In the genomic region with DNA sequence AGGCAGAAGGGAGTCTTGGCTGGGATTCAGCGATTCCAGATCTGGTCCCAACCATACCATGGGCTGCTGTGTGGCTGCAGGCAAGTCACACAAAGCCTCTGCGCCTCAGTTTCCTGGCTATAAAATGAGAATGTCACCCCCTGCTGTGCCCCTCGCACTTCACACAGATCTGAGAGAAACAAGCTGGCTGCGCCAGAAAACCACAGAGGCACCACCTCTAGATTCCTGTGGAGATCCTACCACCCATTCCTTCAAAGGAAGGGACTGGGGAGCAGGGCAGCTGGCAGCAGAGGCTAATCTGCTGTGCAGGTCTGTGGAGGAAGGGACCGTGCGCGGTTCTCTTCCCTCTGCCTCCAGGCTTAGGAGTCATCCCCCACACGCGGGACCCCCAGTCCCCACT, we compare ENCODE assay signal across 9 cellular contexts. TPM values are rescaled to one million over a fixed set of nuclear protein-coding genes. Genes with fewer than 3 reads are reported as not detected.
DNase-seq lines count a peak whose midpoint lies in the region; ATAC-seq and TF ChIP-seq lines count a peak whose summit lies in the region.
"Had no signal": no experiment of that assay in that cellular context is flagged by ENCODE, and none has a peak within 500 bp of the region (broad histone marks: within the 10 kb centered on the region; RNA-seq: fewer than 3 reads in every experiment).

No MANE protein-coding gene starts in this region.

- no peak for DNase-seq in activated T-cell treated with anti-CD3 and anti-CD28 coated beads, Interleukin-2, amount 50 U/mL, for 4 hours
- DNase-seq in activated T-cell treated with anti-CD3 and anti-CD28 coated beads, Interleukin-2, amount 50 U/mL, for 48 hours = no peak
- peak; percentile 45 for DNase-seq in astrocyte of the hippocampus (ENCODE audit: low read depth, low spot score)
- DNase-seq in lung (ENCODE audit: low spot score) = no peak
- no peak for DNase-seq in thyroid gland
- no peak for DNase-seq in AG08395 (ENCODE audit: low spot score)
- no peak for DNase-seq in C1 segment of cervical spinal cord (lab: John Stamatoyannopoulos, UW)
- DNase-seq: NCI-H1048 had no signal

- no peak for TF ChIP-seq POLR2A in thyroid gland (IDR thresholded peaks at IDR 0.05)

- TF ChIP-seq CTCF in lung (IDR thresholded peaks at IDR 0.05; ENCODE audit: control extremely low read depth, extremely low read depth) (no peak), thyroid gland (IDR thresholded peaks at IDR 0.05) (no peak)

- H3K4me1 ChIP-seq in lung (ENCODE audit: control insufficient read depth in 2 of 2, insufficient read depth in 2 of 2, low read length in 2 of 2) (peaks cover 0 to 7% of the 10 kb centered on the region in 2 donors), thyroid gland (peaks cover 0 to 3% of the 10 kb centered on the region in 2 donors)

- H3K36me3 ChIP-seq in lung (ENCODE audit: control insufficient read depth in 2 of 2, insufficient read depth in 2 of 2, low read length in 2 of 2) (no peaks in the 10 kb centered on the region), thyroid gland (no peaks in the 10 kb centered on the region)

- WGBS in lung, 2 donors = 82 to 83% methylated on average over 9 of the region's 9 CpGs
- 72 to 84% methylated on average over 9 of the region's 9 CpGs for WGBS in thyroid gland, 2 donors

- H3K4me3 ChIP-seq in lung (no peak overlapping the region), thyroid gland (replicated peaks in 1 of 3) (peak overlapping the region in 1 of 3 donors; percentile 32)

- H3K4me3 Mint-ChIP-seq in activated T-cell treated with anti-CD3 and anti-CD28 coated beads, Interleukin-2, amount 50 U/mL, for 4 hours = peak overlapping the region; percentile 87

- no peaks in the 10 kb centered on the region for H3K27me3 Mint-ChIP-seq in activated T-cell treated with anti-CD3 and anti-CD28 coated beads, Interleukin-2, amount 50 U/mL, for 4 hours (ENCODE audit: low read depth)

- intact Hi-C loops in thyroid gland (cut with DNase I) = no loop called here

- no peak for ATAC-seq in activated T-cell treated with anti-CD3 and anti-CD28 coated beads, Interleukin-2, amount 50 U/mL, for 4 hours
- ATAC-seq in lung (ENCODE audit: insufficient read depth, low FRiP score) = no peak
- ATAC-seq in GM21526 (IDR thresholded peaks at IDR 0.05; ENCODE audit: low FRiP score, unreplicated experiment) = no peak

- H3K36me3 Mint-ChIP-seq in activated T-cell treated with anti-CD3 and anti-CD28 coated beads, Interleukin-2, amount 50 U/mL, for 4 hours (ENCODE audit: insufficient read depth) = no peaks in the 10 kb centered on the region

- no peaks in the 10 kb centered on the region for H3K27me3 ChIP-seq in lung (ENCODE audit: control insufficient read depth, insufficient read depth)
- no peaks in the 10 kb centered on the region for H3K27me3 ChIP-seq in thyroid gland

- H3K9me3 ChIP-seq in lung (ENCODE audit: control insufficient read depth in 2 of 2, insufficient read depth in 1 of 2, low read length in 1 of 2) = no peaks in the 10 kb centered on the region
- H3K9me3 ChIP-seq in thyroid gland = no peaks in the 10 kb centered on the region

- peaks cover 40% of the 10 kb centered on the region for H3K4me1 Mint-ChIP-seq in activated T-cell treated with anti-CD3 and anti-CD28 coated beads, Interleukin-2, amount 50 U/mL, for 4 hours (ENCODE audit: low read depth)

- H3K27ac ChIP-seq in lung (ENCODE audit: low read depth in 1 of 2, low read length in 1 of 2) (peak overlapping the region; percentile 30 to 94), thyroid gland (peak overlapping the region in 2 of 3 donors; percentile 51 to 52)

- H3K9me3 Mint-ChIP-seq in activated T-cell treated with anti-CD3 and anti-CD28 coated beads, Interleukin-2, amount 50 U/mL, for 4 hours = no peaks in the 10 kb centered on the region

RNA-seq across cellular contexts. Expression of gene NEURL3, which starts 19.8 kb away (rescaled TPM):
- total RNA-seq in activated T-cell treated with anti-CD3 and anti-CD28 coated beads, Interleukin-2, amount 50 U/mL, for 4 hours = under 1 TPM in 2 of 3 donors, not detected in 1; 0.26 to 0.38 TPM
- 1 to 10 TPM in 1 of 2 donors, under 1 TPM in 1; 0.31 to 1.1 TPM for total RNA-seq in lung
- polyA plus RNA-seq in lung = 1 to 10 TPM in 1 of 2 donors, under 1 TPM in 1; 0.24 to 2.1 TPM
- total RNA-seq in thyroid gland = under 1 TPM in 1 of 4 donors, not detected in 3; 0.40 TPM

RNA-seq across cellular contexts. Expression of gene ARID5A, which starts 51.2 kb away (rescaled TPM):
- 100 to 1,000 TPM; 131 to 169 (median 132) TPM for total RNA-seq in activated T-cell treated with anti-CD3 and anti-CD28 coated beads, Interleukin-2, amount 50 U/mL, for 4 hours
- total RNA-seq in lung (10 to 100 TPM; 12.5 to 33.5 TPM), thyroid gland (10 to 100 TPM in 3 of 4 donors, 1 to 10 TPM in 1; 9.2 to 29.3 (median 20.0) TPM)
- 10 to 100 TPM; 23.2 to 61.9 TPM for polyA plus RNA-seq in lung
